Comparison of ENCODE assay signal across 20 cellular contexts in the genomic region with DNA sequence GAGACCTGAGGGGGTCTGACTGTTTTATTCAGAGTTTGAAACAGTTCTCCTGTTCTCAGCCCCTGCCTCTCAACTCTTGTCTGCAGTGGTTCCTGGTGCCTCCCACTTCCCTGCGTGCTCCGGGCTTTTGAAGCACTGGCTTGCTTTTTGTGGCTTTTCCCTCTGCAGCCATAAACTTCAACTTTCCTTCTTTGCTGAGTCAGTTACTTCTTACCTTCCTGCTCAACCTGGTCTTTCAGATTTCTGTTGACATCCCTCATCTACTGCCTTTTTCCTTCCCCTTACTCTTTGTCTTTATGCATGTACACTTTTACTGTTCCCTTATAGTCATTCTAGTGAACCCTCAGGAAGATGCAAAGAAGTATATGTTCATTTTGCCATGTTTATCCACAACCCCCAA. TPM values are rescaled to one million over a fixed set of nuclear protein-coding genes. Genes with fewer than 3 reads are reported as not detected.
DNase-seq lines count a peak whose midpoint lies in the region; ATAC-seq, FAIRE-seq and TF ChIP-seq lines count a peak whose summit lies in the region.
"Had no signal": no experiment of that assay in that cellular context is flagged by ENCODE, and none has a peak within 500 bp of the region (broad histone marks: within the 10 kb centered on the region; RNA-seq: fewer than 3 reads in every experiment).

No MANE protein-coding gene starts in this region.

- no peaks in the 10 kb centered on the region for H3K27me3 Mint-ChIP-seq in activated T-cell treated with anti-CD3 and anti-CD28 coated beads, Interleukin-2, amount 50 U/mL, for 24 hours
- H3K27me3 Mint-ChIP-seq in activated T-cell treated with anti-CD3 and anti-CD28 coated beads, Interleukin-2, amount 50 U/mL, for 72 hours (ENCODE audit: low read depth) = no peaks in the 10 kb centered on the region
- H3K27me3 Mint-ChIP-seq: memory B cell had no signal

- H4K8ac ChIP-seq in H1 (ENCODE audit: extremely low read depth, insufficient read depth, low read length) = no peak overlapping the region

- TF ChIP-seq EP300 in H1 (IDR thresholded peaks at IDR 0.05; ENCODE audit: borderline replicate concordance in 1 of 2, low read depth in 2 of 2, low read length in 2 of 2) = no peak

- H3K27ac ChIP-seq in RWPE2 (ENCODE audit: poor library complexity, severe bottlenecking) (no peak overlapping the region), H1 (ENCODE audit: low read depth, low read length) (no peak overlapping the region), thymus (ENCODE audit: low read depth) (peak overlapping the region; percentile 8)
- H3K27ac ChIP-seq: neural progenitor cell, uterus had no signal

- H3K4me3 Mint-ChIP-seq in activated T-cell treated with anti-CD3 and anti-CD28 coated beads, Interleukin-2, amount 50 U/mL, for 24 hours = no peak overlapping the region
- H3K4me3 Mint-ChIP-seq in activated T-cell treated with anti-CD3 and anti-CD28 coated beads, Interleukin-2, amount 50 U/mL, for 72 hours = no peak overlapping the region
- H3K4me3 Mint-ChIP-seq: memory B cell, neural progenitor cell had no signal

- WGBS in H1 (ENCODE audit: extremely low coverage in 1 of 2, insufficient coverage in 1 of 2, insufficient read length in 1 of 2, insufficient replicate concordance in 2 of 2, low coverage in 1 of 2, low lambda C conversion rate in 2 of 2, missing lambda C conversion rate in 1 of 2), 2 experiments = 74% methylated on average over 2 of the region's 2 CpGs; no CpG with 5 or more reads in 1 of the 2 experiments
- WGBS in thymus = 6% methylated on average over 2 of the region's 2 CpGs

- H3K9me3 Mint-ChIP-seq in activated T-cell treated with anti-CD3 and anti-CD28 coated beads, Interleukin-2, amount 50 U/mL, for 24 hours = no peaks in the 10 kb centered on the region
- H3K9me3 Mint-ChIP-seq in activated T-cell treated with anti-CD3 and anti-CD28 coated beads, Interleukin-2, amount 50 U/mL, for 72 hours = no peaks in the 10 kb centered on the region
- H3K9me3 Mint-ChIP-seq: memory B cell, neural progenitor cell had no signal

- no peak overlapping the region for H3K9ac ChIP-seq in H1 (replicated peaks in 1 of 4; ENCODE audit: extremely low read depth in 1 of 4, low read depth in 3 of 4, low read length in 3 of 4)
- H3K9ac ChIP-seq: neural progenitor cell had no signal

- H2BK12ac ChIP-seq in H1 (ENCODE audit: low read depth, low read length) = no peak overlapping the region

- H3K9me3 ChIP-seq in RWPE2 (ENCODE audit: severe bottlenecking) (no peaks in the 10 kb centered on the region), H1 (ENCODE audit: insufficient read depth in 2 of 2, low read depth in 1 of 2, low read length in 1 of 2) (no peaks in the 10 kb centered on the region), thymus (ENCODE audit: control insufficient read depth) (no peaks in the 10 kb centered on the region)
- H3K9me3 ChIP-seq: uterus had no signal

- no peaks in the 10 kb centered on the region for H3K79me1 ChIP-seq in H1 (ENCODE audit: low read depth, low read length)

- H3K4me3 ChIP-seq in RWPE2 (ENCODE audit: severe bottlenecking) (no peak overlapping the region), H1 (ENCODE audit: extremely low read depth in 1 of 4, insufficient read depth in 2 of 4, low read depth in 3 of 4, low read length in 4 of 4) (no peak overlapping the region), thymus (ENCODE audit: low read length) (no peak overlapping the region)
- H3K4me3 ChIP-seq: neural progenitor cell, uterus had no signal

- CTCF ChIA-PET in H1 (lab: Charles Lee; ENCODE audit: partially characterized antibody) = interaction anchor here (1.3 kb wide), 1 partner anchor 46 kb away, joined by 3 read pairs; no protein-coding TSS in a partner anchor

- no peak overlapping the region for H2AFZ ChIP-seq in H1 (ENCODE audit: low read length)
- H2AFZ ChIP-seq: neural progenitor cell had no signal

- H2BK20ac ChIP-seq in H1 (ENCODE audit: low read length) = no peak overlapping the region

- H3K36me3 ChIP-seq in RWPE2 (ENCODE audit: low read depth) (peaks cover 39% of the 10 kb centered on the region), H1 (ENCODE audit: control insufficient read depth in 2 of 4, insufficient read depth in 4 of 4, low read length in 3 of 4) (no peaks in the 10 kb centered on the region), thymus (ENCODE audit: control insufficient read depth, insufficient read depth) (no peaks in the 10 kb centered on the region)
- H3K36me3 ChIP-seq: neural progenitor cell, uterus had no signal

- POLR2A ChIA-PET in H1 (lab: Charles Lee; ENCODE audit: partially characterized antibody) = interaction anchor here (1.2 kb wide), 1 partner anchor 10 kb away, joined by 4 read pairs; no protein-coding TSS in a partner anchor

- no peaks in the 10 kb centered on the region for H3K79me2 ChIP-seq in H1 (ENCODE audit: control insufficient read depth in 1 of 2, insufficient read depth in 2 of 2, low read length in 2 of 2)

- peak overlapping the region; percentile 2 for H3K27ac Mint-ChIP-seq in activated T-cell treated with anti-CD3 and anti-CD28 coated beads, Interleukin-2, amount 50 U/mL, for 24 hours
- no peak overlapping the region for H3K27ac Mint-ChIP-seq in activated T-cell treated with anti-CD3 and anti-CD28 coated beads, Interleukin-2, amount 50 U/mL, for 72 hours
- H3K27ac Mint-ChIP-seq: memory B cell, neural progenitor cell had no signal

- no peak for FAIRE-seq in H1 (lab: Jason Lieb, UNC)

- H3K36me3 Mint-ChIP-seq in activated T-cell treated with anti-CD3 and anti-CD28 coated beads, Interleukin-2, amount 50 U/mL, for 24 hours (ENCODE audit: low read depth) = peaks cover 60% of the 10 kb centered on the region
- H3K36me3 Mint-ChIP-seq in activated T-cell treated with anti-CD3 and anti-CD28 coated beads, Interleukin-2, amount 50 U/mL, for 72 hours (ENCODE audit: insufficient read depth in 2 of 2) = peaks cover 0 to 18% of the 10 kb centered on the region in 2 donors

- H3K4me1 ChIP-seq in RWPE2 (ENCODE audit: insufficient read depth, poor library complexity, severe bottlenecking) = peaks cover 2% of the 10 kb centered on the region
- H3K4me1 ChIP-seq in H1 (replicated peaks in 1 of 4; ENCODE audit: control insufficient read depth in 3 of 4, insufficient read depth in 4 of 4, low read length in 3 of 4) = no peaks in the 10 kb centered on the region; a peak in 1 of 7 replicates
- H3K4me1 ChIP-seq in thymus (ENCODE audit: control insufficient read depth, insufficient read depth, low read length) = peaks cover 4% of the 10 kb centered on the region
- H3K4me1 ChIP-seq: neural progenitor cell, uterus had no signal

- H3K14ac ChIP-seq in H1 (ENCODE audit: insufficient read length) = no peak overlapping the region

- peaks cover 0 to 2% of the 10 kb centered on the region in 2 experiments for H4K20me1 ChIP-seq in H1 (replicated peaks in 1 of 2; ENCODE audit: control insufficient read depth in 1 of 2, insufficient read depth in 2 of 2, low read length in 2 of 2)

- no peak for TF ChIP-seq POLR2A in H1 (IDR thresholded peaks at IDR 0.05; ENCODE audit: control extremely low read depth in 1 of 2, low read depth in 2 of 2, low read length in 2 of 2)

- H3K4ac ChIP-seq in H1 (replicated peaks; ENCODE audit: insufficient read length, low read depth, low read length) = no peak overlapping the region

- no peak overlapping the region for H2BK15ac ChIP-seq in H1 (ENCODE audit: low read length)

- ATAC-seq in activated T-cell treated with anti-CD3 and anti-CD28 coated beads, Interleukin-2, amount 50 U/mL, for 72 hours (replicated peaks in 1 of 2) = no peak
- ATAC-seq in RWPE2 (ENCODE audit: low read depth) = 0 out of 3 replicates have a peak, but pooled peaks have one; percentile 8
- ATAC-seq: Right ventricle myocardium inferior had no signal

- H3K56ac ChIP-seq in H1 (replicated peaks; ENCODE audit: insufficient read length, low read depth, low read length) = no peak overlapping the region

- H4K91ac ChIP-seq in H1 (replicated peaks; ENCODE audit: insufficient read length, low read length) = no peak overlapping the region

- H2BK5ac ChIP-seq in H1 (ENCODE audit: low read depth, low read length) = no peak overlapping the region

- no peak overlapping the region for H3K18ac ChIP-seq in H1 (ENCODE audit: extremely low read depth, low read length)

- no peak for TF ChIP-seq RAD21 in H1 (IDR thresholded peaks at IDR 0.05 in 1 of 2, conservative IDR thresholded peaks at IDR 0.05 in 1 of 2; ENCODE audit: low read depth in 2 of 2, low read length in 2 of 2)

- H3K4me1 Mint-ChIP-seq in activated T-cell treated with anti-CD3 and anti-CD28 coated beads, Interleukin-2, amount 50 U/mL, for 24 hours (ENCODE audit: low read depth) = peaks cover 65% of the 10 kb centered on the region
- H3K4me1 Mint-ChIP-seq in activated T-cell treated with anti-CD3 and anti-CD28 coated beads, Interleukin-2, amount 50 U/mL, for 72 hours (ENCODE audit: low read depth) = peaks cover 70% of the 10 kb centered on the region

- no peaks in the 10 kb centered on the region for H3K27me3 ChIP-seq in RWPE2 (ENCODE audit: insufficient read depth, poor library complexity, severe bottlenecking)
- H3K27me3 ChIP-seq in H1 (replicated peaks in 1 of 4; ENCODE audit: control insufficient read depth in 3 of 4, extremely low read depth in 1 of 4, insufficient read depth in 3 of 4, low read length in 3 of 4) = no peaks in the 10 kb centered on the region
- no peaks in the 10 kb centered on the region for H3K27me3 ChIP-seq in thymus (ENCODE audit: control insufficient read depth, insufficient read depth)
- H3K27me3 ChIP-seq: neural progenitor cell, uterus had no signal

- no peak for DNase-seq in activated T-cell treated with anti-CD3 and anti-CD28 coated beads, Interleukin-2, amount 50 U/mL, for 24 hours
- DNase-seq in activated T-cell treated with anti-CD3 and anti-CD28 coated beads, Interleukin-2, amount 50 U/mL, for 72 hours = no peak
- no peak for DNase-seq in RWPE2 (ENCODE audit: low spot score)
- DNase-seq in H1 (ENCODE audit: low read depth in 1 of 2, low spot score in 2 of 2) = no peak
- no peak for DNase-seq in NCI-H748 (lab: John Stamatoyannopoulos, UW; ENCODE audit: unreplicated experiment)
- DNase-seq in NCI-H1930 (lab: John Stamatoyannopoulos, UW) = no peak
- DNase-seq in DMS153 (lab: John Stamatoyannopoulos, UW) = no peak
- DNase-seq: activated gamma-delta T cell; anterior cingulate cortex; DMS79 treated with DMSO at 0.1 percent for 48 hours; effector CD8-positive, alpha-beta T cell; NCI-H1092; NCI-H2107; NCI-H524; stimulated activated CD4-positive, alpha-beta T cell treated with anti-CD3 and anti-CD28 coated beads, Interleukin-4, amount 100 ng/mL, for 4 hours; uterus had no signal

- no peak overlapping the region for H3K4me2 ChIP-seq in H1 (ENCODE audit: insufficient read depth in 1 of 2, low read depth in 2 of 2, low read length in 2 of 2)
- H3K4me2 ChIP-seq: neural progenitor cell had no signal

- no peak overlapping the region for H2AK5ac ChIP-seq in H1 (ENCODE audit: low read depth, low read length)

- H3K23ac ChIP-seq in H1 (ENCODE audit: insufficient read length) = no peak overlapping the region

- H2BK120ac ChIP-seq in H1 (replicated peaks; ENCODE audit: low read depth, low read length) = no peak overlapping the region

- H4K5ac ChIP-seq in H1 (ENCODE audit: insufficient read length, low read depth, low read length) = no peak overlapping the region

- no peak for TF ChIP-seq CTCF in RWPE2 (IDR thresholded peaks at IDR 0.05; ENCODE audit: poor library complexity, severe bottlenecking)
- TF ChIP-seq CTCF in H1 (IDR thresholded peaks at IDR 0.05; ENCODE audit: control extremely low read depth in 1 of 3, insufficient read depth in 1 of 3, low read depth in 1 of 3, low read length in 3 of 3) = no peak

- no peaks in the 10 kb centered on the region for H3K23me2 ChIP-seq in H1 (ENCODE audit: low read depth, low read length)

RNA-seq across cellular contexts. Expression of a gene that starts 57.4 kb away (rescaled TPM):
- total RNA-seq in activated T-cell treated with anti-CD3 and anti-CD28 coated beads, Interleukin-2, amount 50 U/mL, for 72 hours = 100 to 1,000 TPM; 158 to 168 TPM
- 25.6 and 26.5 TPM in 2 replicates for total RNA-seq in H1 (2021; fragmentation: NEBNext Ultra II Directional; extraction: Animal tissue kit (Norgen Biotek cat#: 25700))
- polyA plus RNA-seq in H1 (2011; rRNA removed) (9.9 and 10.6 TPM in 2 replicates), thymus (40.0 TPM)
- 10.9 TPM for polyA plus RNA-seq in H1 (2011; cell fraction: cytosol; rRNA removed)
- polyA plus RNA-seq in H1 (2011; cell fraction: nucleus; rRNA removed) = 31.2 TPM
- 15.4 to 23.8 TPM (median 16.5 TPM) in 4 replicates for polyA plus RNA-seq in H1 (2012, experiment 1 of 2)
- polyA plus RNA-seq in H1 (2012, experiment 2 of 2) = 4.6 TPM
- 10.2 TPM for polyA plus RNA-seq in H1 (2013, experiment 1 of 2)
- 11.2 TPM for polyA plus RNA-seq in H1 (2013, experiment 2 of 2)
- polyA minus RNA-seq in H1 (2011; rRNA and poly(A)+ RNA removed) = 22.4 and 24.3 TPM in 2 replicates
- polyA minus RNA-seq in H1 (2011; cell fraction: cytosol; rRNA and poly(A)+ RNA removed) = 13.4 TPM
- 25.9 TPM for polyA minus RNA-seq in H1 (2011; cell fraction: nucleus; rRNA and poly(A)+ RNA removed)
